Comparison of ENCODE assay signal across 10 cellular contexts in genomic region chr3:72375237-72376154, GRCh38.
DNase-seq lines count a peak whose midpoint lies in the region; ATAC-seq and TF ChIP-seq lines count a peak whose summit lies in the region.
"Had no signal": no experiment of that assay in that cellular context is flagged by ENCODE, and none has a peak within 500 bp of the region (broad histone marks: within the 10 kb centered on the region; RNA-seq: fewer than 3 reads in every experiment).

No MANE protein-coding gene starts in this region.

- H3K27ac ChIP-seq in temporal lobe (ENCODE audit: low read depth, low read length), result peak overlapping the region; percentile 60
- no peak overlapping the region for H3K27ac ChIP-seq in Karpas-422 (ENCODE audit: low read length)
- H3K27ac ChIP-seq: thoracic aorta had no signal

- H3K79me2 ChIP-seq in Karpas-422 (ENCODE audit: low read length), result no peaks in the 10 kb centered on the region

- no peak overlapping the region for H3K4me3 ChIP-seq in Karpas-422 (ENCODE audit: low read length)
- H3K4me3 ChIP-seq: thoracic aorta had no signal

- H4K20me1 ChIP-seq in Karpas-422 (ENCODE audit: insufficient read depth, low read depth, low read length), result peaks cover 5% of the 10 kb centered on the region; the same call in 1 of the 2 replicates

- peak overlapping the region; percentile 7 to 25 for H3K27ac Mint-ChIP-seq in T-cell
- H3K27ac Mint-ChIP-seq in effector memory CD8-positive, alpha-beta T cell, result peak overlapping the region in 1 of 2 donors; percentile 76
- H3K27ac Mint-ChIP-seq in endothelial cell (ENCODE audit: unreplicated experiment), result no peak overlapping the region

- H3K36me3 Mint-ChIP-seq in T-cell, result peaks cover 19% of the 10 kb centered on the region
- peaks cover 23% of the 10 kb centered on the region for H3K36me3 Mint-ChIP-seq in effector memory CD8-positive, alpha-beta T cell (ENCODE audit: insufficient read depth)
- H3K36me3 Mint-ChIP-seq in endothelial cell (ENCODE audit: low read depth, unreplicated experiment), result peaks cover 21% of the 10 kb centered on the region

- no peak overlapping the region for H2AFZ ChIP-seq in Karpas-422 (ENCODE audit: low read length)

- intact Hi-C loops in sciatic nerve (cut with DNase I), result no loop called here

- H3K36me3 ChIP-seq in Karpas-422 (ENCODE audit: insufficient read depth, low read length), result 0 out of 2 replicates have a peak, but pooled peaks cover 3% of the 10 kb centered on the region
- H3K36me3 ChIP-seq: thoracic aorta had no signal

- no peaks in the 10 kb centered on the region for H3K9me3 ChIP-seq in Karpas-422 (ENCODE audit: low read length)
- H3K9me3 ChIP-seq: thoracic aorta had no signal

- peak overlapping the region in 2 of 3 donors; percentile 21 to 31 for H3K4me3 Mint-ChIP-seq in T-cell
- H3K4me3 Mint-ChIP-seq in effector memory CD8-positive, alpha-beta T cell, result no peak overlapping the region
- no peak overlapping the region for H3K4me3 Mint-ChIP-seq in endothelial cell (ENCODE audit: unreplicated experiment)

- no peaks in the 10 kb centered on the region for H3K27me3 ChIP-seq in Karpas-422 (ENCODE audit: low read length)

- H3K9me3 Mint-ChIP-seq in T-cell (no peaks in the 10 kb centered on the region), endothelial cell (ENCODE audit: unreplicated experiment) (no peaks in the 10 kb centered on the region)
- no peaks in the 10 kb centered on the region for H3K9me3 Mint-ChIP-seq in effector memory CD8-positive, alpha-beta T cell

- no peaks in the 10 kb centered on the region for H3K27me3 Mint-ChIP-seq in T-cell
- no peaks in the 10 kb centered on the region for H3K27me3 Mint-ChIP-seq in effector memory CD8-positive, alpha-beta T cell
- peaks cover 2% of the 10 kb centered on the region for H3K27me3 Mint-ChIP-seq in endothelial cell (ENCODE audit: unreplicated experiment)

- DNase-seq in activated T-cell treated with anti-CD3 and anti-CD28 coated beads for 24 hours (ENCODE audit: low read depth), result peak; percentile 28
- no peak for DNase-seq in activated T-cell treated with anti-CD3 and anti-CD28 coated beads, Interleukin-2, amount 50 U/mL, for 1 hour
- peak in 3 of 34 experiments; percentile 4 to 11 (median 7) for DNase-seq in T-cell
- DNase-seq in effector memory CD8-positive, alpha-beta T cell, result no peak
- DNase-seq in endothelial cell (ENCODE audit: low spot score), result no peak
- no peak for DNase-seq in sciatic nerve (ENCODE audit: low spot score)
- no peak for DNase-seq in Karpas-422
- DNase-seq: Kasumi-1 had no signal

- H3K4me1 ChIP-seq in Karpas-422 (ENCODE audit: low read length), result no peaks in the 10 kb centered on the region

- H3K4me2 ChIP-seq in Karpas-422 (ENCODE audit: low read depth, low read length, poor library complexity, severe bottlenecking), result no peak overlapping the region

- no peaks in the 10 kb centered on the region for H3K9me2 ChIP-seq in Karpas-422 (replicated peaks; ENCODE audit: insufficient read depth, low read length)

- POLR2A ChIA-PET in T-cell (lab: Charles Lee), result no interaction called here

- peak; percentile 79 to 82 (median 80) for ATAC-seq in T-cell (replicated peaks in 1 of 4)
- ATAC-seq in effector memory CD8-positive, alpha-beta T cell (replicated peaks), result peak; percentile 33
- no peak for ATAC-seq in sciatic nerve

- TF ChIP-seq CTCF in endothelial cell (IDR thresholded peaks at IDR 0.05; ENCODE audit: unreplicated experiment), result no peak

- CTCF ChIA-PET in T-cell (lab: Charles Lee), result interaction anchor here (0.5 to 0.9 kb wide), 2 partner anchors 17 to 438 kb away, joined by 3 to 5 read pairs; no protein-coding TSS in a partner anchor

- peaks cover 48 to 55% (median 52%) of the 10 kb centered on the region in 3 donors for H3K4me1 Mint-ChIP-seq in T-cell
- H3K4me1 Mint-ChIP-seq in effector memory CD8-positive, alpha-beta T cell (ENCODE audit: low read depth in 2 of 2), result peaks cover 8 to 13% of the 10 kb centered on the region in 2 donors
- H3K4me1 Mint-ChIP-seq in endothelial cell (ENCODE audit: unreplicated experiment), result peaks cover 30% of the 10 kb centered on the region

- no peak overlapping the region for H3K9ac ChIP-seq in Karpas-422 (ENCODE audit: low read length)

Comparison
In these comparisons a context has a peak if more than half of its experiments do, and no peak if none do; other contexts are left out.
1. H3K4me3 Mint-ChIP-seq: peak in T-cell (2 of 3); none in effector memory CD8-positive, alpha-beta T cell (0 of 2) and endothelial cell (single experiment).